Comparison of ENCODE assay signal across 9 cellular contexts in genomic region chr14:61188936-61189808, GRCh38.
DNase-seq lines count a peak whose midpoint lies in the region; ATAC-seq and TF ChIP-seq lines count a peak whose summit lies in the region.
"Had no signal": no experiment of that assay in that cellular context is flagged by ENCODE, and none has a peak within 500 bp of the region (broad histone marks: within the 10 kb centered on the region; RNA-seq: fewer than 3 reads in every experiment).

No MANE protein-coding gene starts in this region.

- H3K27ac ChIP-seq in rectal smooth muscle tissue (ENCODE audit: low read depth, low read length) (no peak overlapping the region), RWPE1 (no peak overlapping the region)

- POLR2A ChIA-PET in RWPE1 (lab: Yijun Ruan, JAX; ENCODE audit: low non-redundant PET): no interaction called here

- no peaks in the 10 kb centered on the region for H3K36me3 ChIP-seq in rectal smooth muscle tissue (ENCODE audit: control insufficient read depth, insufficient read depth, low read length)

- no peaks in the 10 kb centered on the region for H3K27me3 ChIP-seq in rectal smooth muscle tissue (ENCODE audit: control insufficient read depth, insufficient read depth, low read length)

- no peak overlapping the region for H3K27ac Mint-ChIP-seq in activated naive CD8-positive, alpha-beta T cell treated with anti-CD3 and anti-CD28 coated beads for 36 hours
- H3K27ac Mint-ChIP-seq: CD8-positive, alpha-beta T cell had no signal

- H3K4me3 ChIP-seq in rectal smooth muscle tissue (ENCODE audit: low read length): peak overlapping the region; percentile 49

- H3K27me3 Mint-ChIP-seq in activated naive CD8-positive, alpha-beta T cell treated with anti-CD3 and anti-CD28 coated beads for 36 hours: peaks cover 79% of the 10 kb centered on the region

- CTCF ChIA-PET in RWPE1 (lab: Yijun Ruan, JAX): no interaction called here

- H3K4me1 Mint-ChIP-seq in activated naive CD8-positive, alpha-beta T cell treated with anti-CD3 and anti-CD28 coated beads for 36 hours: peaks cover 13% of the 10 kb centered on the region

- peak overlapping the region; percentile 62 for H3K4me3 Mint-ChIP-seq in activated naive CD8-positive, alpha-beta T cell treated with anti-CD3 and anti-CD28 coated beads for 36 hours
- H3K4me3 Mint-ChIP-seq: CD8-positive, alpha-beta T cell had no signal

- ATAC-seq in left ventricle myocardium superior (peak; percentile 91), HG03571 (IDR thresholded peaks at IDR 0.05; ENCODE audit: unreplicated experiment) (no peak)
- ATAC-seq: CD8-positive, alpha-beta T cell had no signal

- no peaks in the 10 kb centered on the region for H3K36me3 Mint-ChIP-seq in activated naive CD8-positive, alpha-beta T cell treated with anti-CD3 and anti-CD28 coated beads for 36 hours
- H3K36me3 Mint-ChIP-seq: CD8-positive, alpha-beta T cell had no signal

- H3K9me3 Mint-ChIP-seq in activated naive CD8-positive, alpha-beta T cell treated with anti-CD3 and anti-CD28 coated beads for 36 hours: no peaks in the 10 kb centered on the region
- H3K9me3 Mint-ChIP-seq: CD8-positive, alpha-beta T cell had no signal

- intact Hi-C loops in left ventricle myocardium superior (cut with micrococcal nuclease): no loop called here

- H3K9ac ChIP-seq in rectal smooth muscle tissue (ENCODE audit: low read length): no peak overlapping the region

- TF ChIP-seq CTCF in RWPE1 (conservative IDR thresholded peaks at IDR 0.05; ENCODE audit: low read depth): no peak

- H3K4me1 ChIP-seq in rectal smooth muscle tissue (ENCODE audit: control insufficient read depth, insufficient read depth, low read length): no peaks in the 10 kb centered on the region

- DNase-seq in SIG-M5 treated with dmso at 0.1 percent for 504 hours (lab: John Stamatoyannopoulos, UW; ENCODE audit: unreplicated experiment) (peak; percentile 11), SIG-M5 (lab: John Stamatoyannopoulos, UW) (no peak), LHCN-M2 (ENCODE audit: low read depth) (peak; percentile 87), left ventricle myocardium superior (peak; percentile 71), RWPE1 (ENCODE audit: low spot score) (no peak)
- peak; percentile 48 for DNase-seq in activated naive CD8-positive, alpha-beta T cell treated with anti-CD3 and anti-CD28 coated beads for 36 hours

Comparison
In these comparisons a context has a peak if more than half of its experiments do, and no peak if none do; other contexts are left out.
1. DNase-seq: peak in SIG-M5 treated with dmso at 0.1 percent for 504 hours (single experiment), LHCN-M2 (single experiment), activated naive CD8-positive, alpha-beta T cell treated with anti-CD3 and anti-CD28 coated beads for 36 hours (single experiment) and left ventricle myocardium superior (single experiment); none in SIG-M5 (single experiment) and RWPE1 (single experiment).